Comparison of ENCODE assay signal across 2 cellular contexts in genomic region chr1:1522536-1522935, GRCh38. TPM values are rescaled to one million over a fixed set of nuclear protein-coding genes. Genes with fewer than 3 reads are reported as not detected.
"Had no signal": no experiment of that assay in that cellular context is flagged by ENCODE, and none has a peak within 500 bp of the region (broad histone marks: within the 10 kb centered on the region; RNA-seq: fewer than 3 reads in every experiment).

No MANE protein-coding gene starts in this region.

RNA-seq across cellular contexts. Expression of gene TMEM240, which starts 17.9 kb away (rescaled TPM):
- total RNA-seq: activated naive CD4-positive, alpha-beta T cell treated with anti-CD3 and anti-CD28 coated beads for 36 hours; ascending aorta had no signal
